In genomic region chr22:38419121-38419863, GRCh38 we compare ENCODE assay signal across 24 cellular contexts. TPM values are rescaled to one million over a fixed set of nuclear protein-coding genes. Genes with fewer than 3 reads are reported as not detected.
DNase-seq lines count a peak whose midpoint lies in the region; ATAC-seq, FAIRE-seq and TF ChIP-seq lines count a peak whose summit lies in the region.
"Had no signal": no experiment of that assay in that cellular context is flagged by ENCODE, and none has a peak within 500 bp of the region (broad histone marks: within the 10 kb centered on the region; RNA-seq: fewer than 3 reads in every experiment).

No MANE protein-coding gene starts in this region.

- DNase-seq in T-helper 1 cell (no peak), bronchial epithelial cell (ENCODE audit: low read depth) (no peak), left kidney (ENCODE audit: low read depth, low spot score) (peak; percentile 52), NCI-H187 treated with DMSO at 0.1 percent for 48 hours (lab: John Stamatoyannopoulos, UW) (no peak), occipital lobe (lab: John Stamatoyannopoulos, UW) (no peak)
- DNase-seq: activated CD4-positive, CD25-positive, alpha-beta regulatory T cell; activated naive CD4-positive, alpha-beta T cell treated with Interleukin-2 at 50 U/mL for 16 hours; CD4-positive, alpha-beta memory T cell; DMS 273 treated with DMSO at 0.1 percent for 48 hours; NCI-H1436; NCI-H524; NK-92 treated with Interleukin-12 subunit alpha and Interleukin-12 subunit beta, amount 100 ng/mL, for 24 hours; PC-3; SHP77 had no signal

- H3K4me3 ChIP-seq in bronchial epithelial cell (ENCODE audit: low read depth, low read length), result no peak overlapping the region
- H3K4me3 ChIP-seq: tibial nerve had no signal

- ATAC-seq in stimulated activated memory B cell treated with anti-CD40 and anti-IgM and Interleukin-4, amounts not matched to agents 10 μg/mL and 1 μg/mL and 100 μg/mL, for 72 hours, result no peak
- no peak for ATAC-seq in GM21717 (IDR thresholded peaks at IDR 0.05; ENCODE audit: unreplicated experiment)
- ATAC-seq: HCT116, PC-3 had no signal

- H3K4me3 Mint-ChIP-seq in T-helper 1 cell treated with Interleukin-12 subunit alpha and Interleukin-12 subunit beta and Interleukin-4 antibody, amounts not matched to agents 30 μg/mL and 1 μg/mL, for 36 hours, result no peak overlapping the region
- no peak overlapping the region for H3K4me3 Mint-ChIP-seq in stimulated activated memory B cell treated with anti-CD40 and anti-IgM and Interleukin-4, amounts not matched to agents 10 μg/mL and 1 μg/mL and 100 μg/mL, for 72 hours
- H3K4me3 Mint-ChIP-seq: brain; CD4-positive, alpha-beta memory T cell had no signal

- TF ChIP-seq CTCF in bronchial epithelial cell (IDR thresholded peaks at IDR 0.05; ENCODE audit: insufficient read depth, low read length, severe bottlenecking), result no peak

- peak; percentile 82 for FAIRE-seq in bronchial epithelial cell (lab: Jason Lieb, UNC)
- FAIRE-seq: A204.1, GM12892 had no signal

- H3K36me3 Mint-ChIP-seq in T-helper 1 cell treated with Interleukin-12 subunit alpha and Interleukin-12 subunit beta and Interleukin-4 antibody, amounts not matched to agents 30 μg/mL and 1 μg/mL, for 36 hours (ENCODE audit: low read depth), result no peaks in the 10 kb centered on the region
- H3K36me3 Mint-ChIP-seq in stimulated activated memory B cell treated with anti-CD40 and anti-IgM and Interleukin-4, amounts not matched to agents 10 μg/mL and 1 μg/mL and 100 μg/mL, for 72 hours, result no peaks in the 10 kb centered on the region
- H3K36me3 Mint-ChIP-seq: brain; CD4-positive, alpha-beta memory T cell had no signal

- H3K27me3 ChIP-seq in bronchial epithelial cell (ENCODE audit: control insufficient read depth, insufficient read depth, low read length), result no peaks in the 10 kb centered on the region
- H3K27me3 ChIP-seq: tibial nerve had no signal

- no peaks in the 10 kb centered on the region for H3K36me3 ChIP-seq in bronchial epithelial cell (ENCODE audit: control insufficient read depth, insufficient read depth, low read length)
- H3K36me3 ChIP-seq: tibial nerve had no signal

- H3K9me3 Mint-ChIP-seq in T-helper 1 cell treated with Interleukin-12 subunit alpha and Interleukin-12 subunit beta and Interleukin-4 antibody, amounts not matched to agents 30 μg/mL and 1 μg/mL, for 36 hours, result no peaks in the 10 kb centered on the region
- H3K9me3 Mint-ChIP-seq in stimulated activated memory B cell treated with anti-CD40 and anti-IgM and Interleukin-4, amounts not matched to agents 10 μg/mL and 1 μg/mL and 100 μg/mL, for 72 hours, result no peaks in the 10 kb centered on the region
- H3K9me3 Mint-ChIP-seq: CD4-positive, alpha-beta memory T cell had no signal

- no peaks in the 10 kb centered on the region for H3K27me3 Mint-ChIP-seq in T-helper 1 cell treated with Interleukin-12 subunit alpha and Interleukin-12 subunit beta and Interleukin-4 antibody, amounts not matched to agents 30 μg/mL and 1 μg/mL, for 36 hours (ENCODE audit: low read depth)
- peaks cover 19% of the 10 kb centered on the region for H3K27me3 Mint-ChIP-seq in stimulated activated memory B cell treated with anti-CD40 and anti-IgM and Interleukin-4, amounts not matched to agents 10 μg/mL and 1 μg/mL and 100 μg/mL, for 72 hours
- H3K27me3 Mint-ChIP-seq: CD4-positive, alpha-beta memory T cell had no signal

- peak overlapping the region; percentile 28 for H3K27ac Mint-ChIP-seq in T-helper 1 cell treated with Interleukin-12 subunit alpha and Interleukin-12 subunit beta and Interleukin-4 antibody, amounts not matched to agents 30 μg/mL and 1 μg/mL, for 36 hours
- H3K27ac Mint-ChIP-seq in stimulated activated memory B cell treated with anti-CD40 and anti-IgM and Interleukin-4, amounts not matched to agents 10 μg/mL and 1 μg/mL and 100 μg/mL, for 72 hours, result peak overlapping the region; percentile 3

- no peaks in the 10 kb centered on the region for H3K4me1 Mint-ChIP-seq in T-helper 1 cell treated with Interleukin-12 subunit alpha and Interleukin-12 subunit beta and Interleukin-4 antibody, amounts not matched to agents 30 μg/mL and 1 μg/mL, for 36 hours (ENCODE audit: low read depth)
- peaks cover 10% of the 10 kb centered on the region for H3K4me1 Mint-ChIP-seq in stimulated activated memory B cell treated with anti-CD40 and anti-IgM and Interleukin-4, amounts not matched to agents 10 μg/mL and 1 μg/mL and 100 μg/mL, for 72 hours
- H3K4me1 Mint-ChIP-seq: CD4-positive, alpha-beta memory T cell had no signal

RNA-seq across cellular contexts. Expression of gene KCNJ4, which starts 35.7 kb away (rescaled TPM):
- not detected in 2 replicates for total RNA-seq in bronchial epithelial cell
- 9.7 TPM for total RNA-seq in occipital lobe
- total RNA-seq: CD4-positive, alpha-beta memory T cell; mesenteric fat pad; PC-3; skeletal muscle tissue had no signal

RNA-seq across cellular contexts. Expression of gene KDELR3, which starts 48.6 kb away (rescaled TPM):
- total RNA-seq in bronchial epithelial cell (1.8 and 7.1 TPM in 2 replicates), occipital lobe (0.94 TPM)
- total RNA-seq: CD4-positive, alpha-beta memory T cell had no signal

Comparison
In these comparisons a context has a peak if more than half of its experiments do, and no peak if none do; other contexts are left out.
1. RNA of gene KCNJ4, which starts 35.7 kb away (total RNA-seq): 9.7 TPM in occipital lobe (single experiment); not detected in bronchial epithelial cell; every median in the first group is over 10 times any median in the second.